Comparison of ENCODE assay signal across 15 cellular contexts in genomic region chr7:38306136-38306535, GRCh38.
DNase-seq lines count a peak whose midpoint lies in the region; ATAC-seq and TF ChIP-seq lines count a peak whose summit lies in the region.
"Had no signal": no experiment of that assay in that cellular context is flagged by ENCODE, and none has a peak within 500 bp of the region (broad histone marks: within the 10 kb centered on the region; RNA-seq: fewer than 3 reads in every experiment).

No MANE protein-coding gene starts in this region.

- H3K27me3 Mint-ChIP-seq in activated T-cell treated with anti-CD3 and anti-CD28 coated beads, Interleukin-2, amount 50 U/mL, for 24 hours: no peaks in the 10 kb centered on the region
- H3K27me3 Mint-ChIP-seq in activated T-cell treated with anti-CD3 and anti-CD28 coated beads, Interleukin-2, amount 50 U/mL, for 72 hours (ENCODE audit: low read depth): no peaks in the 10 kb centered on the region
- no peaks in the 10 kb centered on the region for H3K27me3 Mint-ChIP-seq in T-helper 17 cell
- H3K27me3 Mint-ChIP-seq: activated naive CD8-positive, alpha-beta T cell treated with anti-CD3 and anti-CD28 coated beads for 36 hours had no signal

- H3K27me3 ChIP-seq in ovary: no peaks in the 10 kb centered on the region
- no peaks in the 10 kb centered on the region for H3K27me3 ChIP-seq in lower lobe of right lung (ENCODE audit: low read depth)

- no peaks in the 10 kb centered on the region for H3K9me3 Mint-ChIP-seq in activated T-cell treated with anti-CD3 and anti-CD28 coated beads, Interleukin-2, amount 50 U/mL, for 24 hours
- no peaks in the 10 kb centered on the region for H3K9me3 Mint-ChIP-seq in activated T-cell treated with anti-CD3 and anti-CD28 coated beads, Interleukin-2, amount 50 U/mL, for 72 hours
- H3K9me3 Mint-ChIP-seq in stimulated activated effector memory CD8-positive, alpha-beta T cell treated with anti-CD3 and anti-CD28 coated beads, Interleukin-12 subunit alpha, Interleukin-12 subunit beta, amount 100 ng/mL, for 72 hours: no peaks in the 10 kb centered on the region

- no peak for TF ChIP-seq CTCF in ovary (IDR thresholded peaks at IDR 0.05)
- TF ChIP-seq CTCF in lower lobe of right lung (IDR thresholded peaks at IDR 0.05): no peak

- 55 to 66% (median 59%) methylated on average over 3 of the region's 3 CpGs for WGBS in ovary, 3 donors

- intact Hi-C loops in ovary (cut with DNase I): no loop called here
- intact Hi-C loops in lower lobe of right lung (cut with DNase I): no loop called here

- H3K9me3 ChIP-seq in T-helper 17 cell (ENCODE audit: control insufficient read depth, low read length, poor library complexity, severe bottlenecking) (no peaks in the 10 kb centered on the region), ovary (no peaks in the 10 kb centered on the region), lower lobe of right lung (no peaks in the 10 kb centered on the region)
- H3K9me3 ChIP-seq: SJCRH30, suprapubic skin had no signal

- no peak overlapping the region for H3K4me3 Mint-ChIP-seq in activated T-cell treated with anti-CD3 and anti-CD28 coated beads, Interleukin-2, amount 50 U/mL, for 24 hours
- no peak overlapping the region for H3K4me3 Mint-ChIP-seq in activated T-cell treated with anti-CD3 and anti-CD28 coated beads, Interleukin-2, amount 50 U/mL, for 72 hours
- no peak overlapping the region for H3K4me3 Mint-ChIP-seq in T-helper 17 cell
- peak overlapping the region; percentile 14 for H3K4me3 Mint-ChIP-seq in stimulated activated effector memory CD8-positive, alpha-beta T cell treated with anti-CD3 and anti-CD28 coated beads, Interleukin-12 subunit alpha, Interleukin-12 subunit beta, amount 100 ng/mL, for 72 hours

- peaks cover 27% of the 10 kb centered on the region for H3K4me1 Mint-ChIP-seq in activated T-cell treated with anti-CD3 and anti-CD28 coated beads, Interleukin-2, amount 50 U/mL, for 24 hours (ENCODE audit: low read depth)
- peaks cover 11% of the 10 kb centered on the region for H3K4me1 Mint-ChIP-seq in activated T-cell treated with anti-CD3 and anti-CD28 coated beads, Interleukin-2, amount 50 U/mL, for 72 hours (ENCODE audit: low read depth)
- H3K4me1 Mint-ChIP-seq in T-helper 17 cell: no peaks in the 10 kb centered on the region
- peaks cover 6% of the 10 kb centered on the region for H3K4me1 Mint-ChIP-seq in stimulated activated effector memory CD8-positive, alpha-beta T cell treated with anti-CD3 and anti-CD28 coated beads, Interleukin-12 subunit alpha, Interleukin-12 subunit beta, amount 100 ng/mL, for 72 hours

- H3K36me3 ChIP-seq in ovary (no peaks in the 10 kb centered on the region), lower lobe of right lung (no peaks in the 10 kb centered on the region)
- H3K36me3 ChIP-seq: SJCRH30, suprapubic skin had no signal

- peak overlapping the region; percentile 37 for H3K27ac Mint-ChIP-seq in activated T-cell treated with anti-CD3 and anti-CD28 coated beads, Interleukin-2, amount 50 U/mL, for 24 hours
- H3K27ac Mint-ChIP-seq in activated T-cell treated with anti-CD3 and anti-CD28 coated beads, Interleukin-2, amount 50 U/mL, for 72 hours: no peak overlapping the region
- H3K27ac Mint-ChIP-seq in T-helper 17 cell: peak overlapping the region; percentile 29
- H3K27ac Mint-ChIP-seq in stimulated activated effector memory CD8-positive, alpha-beta T cell treated with anti-CD3 and anti-CD28 coated beads, Interleukin-12 subunit alpha, Interleukin-12 subunit beta, amount 100 ng/mL, for 72 hours: no peak overlapping the region

- no peak for DNase-seq in activated T-cell treated with anti-CD3 and anti-CD28 coated beads, Interleukin-2, amount 50 U/mL, for 24 hours
- no peak for DNase-seq in activated T-cell treated with anti-CD3 and anti-CD28 coated beads, Interleukin-2, amount 50 U/mL, for 72 hours
- DNase-seq in T-helper 17 cell (no peak), fibroblast of the conjunctiva (ENCODE audit: low read depth) (peak; percentile 17), ovary (no peak), lower lobe of right lung (no peak)
- DNase-seq in stimulated activated effector memory CD8-positive, alpha-beta T cell treated with anti-CD3 and anti-CD28 coated beads, Interleukin-12 subunit alpha, Interleukin-12 subunit beta, amount 100 ng/mL, for 72 hours (ENCODE audit: low spot score in 2 of 2): no peak
- DNase-seq: activated CD8-positive, alpha-beta memory T cell treated with anti-CD3 and anti-CD28 coated beads, Interleukin-2, amount 50 U/mL, for 4 hours; activated naive CD8-positive, alpha-beta T cell treated with anti-CD3 and anti-CD28 coated beads for 36 hours; DMS79 treated with DMSO at 0.1 percent for 48 hours; nucleus accumbens; SJCRH30 had no signal

- H3K27ac ChIP-seq in ovary (no peak overlapping the region), lower lobe of right lung (no peak overlapping the region)
- H3K27ac ChIP-seq: SJCRH30, suprapubic skin had no signal

- H3K4me1 ChIP-seq in ovary (ENCODE audit: insufficient read depth): peaks cover 1% of the 10 kb centered on the region
- H3K4me1 ChIP-seq in lower lobe of right lung: peaks cover 4% of the 10 kb centered on the region
- H3K4me1 ChIP-seq: SJCRH30 had no signal

- ATAC-seq in activated T-cell treated with anti-CD3 and anti-CD28 coated beads, Interleukin-2, amount 50 U/mL, for 72 hours (replicated peaks in 1 of 2): no peak
- ATAC-seq in T-helper 17 cell: no peak
- ATAC-seq in stimulated activated effector memory CD8-positive, alpha-beta T cell treated with anti-CD3 and anti-CD28 coated beads, Interleukin-12 subunit alpha, Interleukin-12 subunit beta, amount 100 ng/mL, for 72 hours: no peak
- ATAC-seq in lower lobe of right lung: no peak
- no peak for ATAC-seq in HG02884 (IDR thresholded peaks at IDR 0.05; ENCODE audit: unreplicated experiment)

- TF ChIP-seq EP300 in ovary (IDR thresholded peaks at IDR 0.05): no peak

- no peaks in the 10 kb centered on the region for H3K36me3 Mint-ChIP-seq in activated T-cell treated with anti-CD3 and anti-CD28 coated beads, Interleukin-2, amount 50 U/mL, for 24 hours (ENCODE audit: low read depth)
- no peaks in the 10 kb centered on the region for H3K36me3 Mint-ChIP-seq in activated T-cell treated with anti-CD3 and anti-CD28 coated beads, Interleukin-2, amount 50 U/mL, for 72 hours (ENCODE audit: insufficient read depth in 2 of 2)
- H3K36me3 Mint-ChIP-seq in T-helper 17 cell (ENCODE audit: low read depth): no peaks in the 10 kb centered on the region
- H3K36me3 Mint-ChIP-seq in stimulated activated effector memory CD8-positive, alpha-beta T cell treated with anti-CD3 and anti-CD28 coated beads, Interleukin-12 subunit alpha, Interleukin-12 subunit beta, amount 100 ng/mL, for 72 hours: peaks cover 15% of the 10 kb centered on the region

- no peak for TF ChIP-seq POLR2A in ovary (IDR thresholded peaks at IDR 0.05)

- H3K4me3 ChIP-seq in ovary (no peak overlapping the region), lower lobe of right lung (no peak overlapping the region)
- H3K4me3 ChIP-seq: lung, SJCRH30, suprapubic skin had no signal

Comparison
In these comparisons a context has a peak if more than half of its experiments do, and no peak if none do; other contexts are left out.
1. H3K27ac Mint-ChIP-seq: peak in activated T-cell treated with anti-CD3 and anti-CD28 coated beads, Interleukin-2, amount 50 U/mL, for 24 hours (single experiment) and T-helper 17 cell (single experiment); none in activated T-cell treated with anti-CD3 and anti-CD28 coated beads, Interleukin-2, amount 50 U/mL, for 72 hours (single experiment) and stimulated activated effector memory CD8-positive, alpha-beta T cell treated with anti-CD3 and anti-CD28 coated beads, Interleukin-12 subunit alpha, Interleukin-12 subunit beta, amount 100 ng/mL, for 72 hours (single experiment).